ENCODE assay signal across 22 cellular contexts in the genomic region with DNA sequence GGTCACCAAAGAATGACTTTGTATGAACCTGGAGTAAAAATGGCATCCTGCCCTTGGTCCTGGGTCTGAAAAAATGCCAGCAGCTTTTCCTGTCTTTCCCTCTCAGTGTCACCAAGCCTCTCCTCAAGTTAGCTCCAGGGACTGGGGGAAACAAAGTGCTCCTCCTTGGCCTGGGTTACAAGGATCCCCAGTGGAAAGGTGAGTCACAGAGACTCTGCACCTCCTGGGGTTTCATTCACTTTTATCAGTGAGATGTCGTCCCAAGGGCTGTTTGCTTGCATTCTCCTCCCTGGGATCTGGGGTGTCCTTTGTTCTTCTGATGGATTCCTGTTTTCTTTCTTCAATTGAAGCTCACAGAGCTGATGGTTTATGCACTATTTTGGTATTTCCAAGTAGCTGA.
A peak's percentile ranks its signal among the peaks of the same experiment; 100 is the strongest.
DNase-seq lines count a peak whose midpoint lies in the region; ATAC-seq and TF ChIP-seq lines count a peak whose summit lies in the region.
"Had no signal": no experiment of that assay in that cellular context is flagged by ENCODE, and none has a peak within 500 bp of the region (broad histone marks: within the 10 kb centered on the region; RNA-seq: fewer than 3 reads in every experiment).

No MANE protein-coding gene starts in this region.

- DNase-seq in SK-N-SH (no peak), NT2/D1 (ENCODE audit: low read depth, low spot score) (peak; percentile 49), iPS DF 4.7 (ENCODE audit: extremely low read depth, low spot score) (peak; percentile 51), osteoblast (ENCODE audit: insufficient read length, low spot score, missing footprints) (no peak), SHP77 treated with DMSO at 0.1 percent for 48 hours (lab: John Stamatoyannopoulos, UW) (no peak), Right ventricle myocardium superior (no peak), GM10248 (ENCODE audit: extremely low spot score) (no peak)
- DNase-seq: 8988T; CD8-positive, alpha-beta T cell; DMS79 treated with DMSO at 0.1 percent for 48 hours; HCEC 1CT; Karpas-422; NCI-H1105; NCI-H1694; NCI-H345; NCI-H526 treated with DMSO at 0.1 percent for 48 hours; NK-92 treated with Interleukin-12 subunit alpha and Interleukin-12 subunit beta, amount 100 ng/mL, for 24 hours; RPMI8226; SJCRH30; SW 1271 had no signal

- H3K4me1 ChIP-seq in SK-N-SH (ENCODE audit: control insufficient read depth in 1 of 2, insufficient read depth in 2 of 2, low read depth in 1 of 2, low read length in 1 of 2): peaks cover 0 to 12% of the 10 kb centered on the region in 2 experiments; a peak in 1 of 4 replicates
- H3K4me1 ChIP-seq in NT2/D1 (ENCODE audit: insufficient read depth, insufficient read length): peaks cover 6% of the 10 kb centered on the region
- H3K4me1 ChIP-seq in osteoblast (ENCODE audit: insufficient read depth, low read length): peaks cover 33% of the 10 kb centered on the region
- H3K4me1 ChIP-seq: BLaER1, SJCRH30 had no signal

- no peak for ATAC-seq in SK-N-SH treated with all-trans-retinoic acid at 6 μM for 48 hours
- ATAC-seq in Right ventricle myocardium superior (ENCODE audit: poor library complexity): no peak
- ATAC-seq: CD8-positive, alpha-beta T cell had no signal

- 17% methylated on average over 1 of the region's 1 CpG for WGBS in SK-N-SH (ENCODE audit: low lambda C conversion rate)

- 0 out of 2 replicates have a peak, but pooled peaks cover 4% of the 10 kb centered on the region for H3K9me3 ChIP-seq in SK-N-SH
- no peaks in the 10 kb centered on the region; the same call in 1 of the 2 replicates for H3K9me3 ChIP-seq in NT2/D1 (ENCODE audit: insufficient read depth, low read length)
- no peaks in the 10 kb centered on the region for H3K9me3 ChIP-seq in osteoblast (ENCODE audit: low read depth, low read length)
- H3K9me3 ChIP-seq: BLaER1, SJCRH30 had no signal

- H4K20me1 ChIP-seq in SK-N-SH (ENCODE audit: insufficient read depth) (no peaks in the 10 kb centered on the region), osteoblast (ENCODE audit: insufficient read depth, low read length) (no peaks in the 10 kb centered on the region)
- H4K20me1 ChIP-seq: BLaER1 had no signal

- no peak overlapping the region for H3K4me3 ChIP-seq in SK-N-SH (ENCODE audit: low read depth in 2 of 2, low read length in 1 of 2)
- H3K4me3 ChIP-seq in NT2/D1 (ENCODE audit: insufficient read length, low read depth): no peak overlapping the region
- H3K4me3 ChIP-seq in osteoblast (ENCODE audit: insufficient read depth, low read length): no peak overlapping the region
- H3K4me3 ChIP-seq: BLaER1, SJCRH30 had no signal

- H3K9ac ChIP-seq in SK-N-SH (no peak overlapping the region), NT2/D1 (ENCODE audit: insufficient read length, low read depth) (peak overlapping the region; percentile 29)
- H3K9ac ChIP-seq: BLaER1 had no signal

- no peaks in the 10 kb centered on the region for H3K79me2 ChIP-seq in SK-N-SH (ENCODE audit: insufficient read depth)
- H3K79me2 ChIP-seq in osteoblast (ENCODE audit: insufficient read depth, low read length): no peaks in the 10 kb centered on the region

- H3K36me3 ChIP-seq in SK-N-SH (replicated peaks in 1 of 2; ENCODE audit: control insufficient read depth in 1 of 2, insufficient read depth in 2 of 2, low read length in 1 of 2): no peaks in the 10 kb centered on the region
- no peaks in the 10 kb centered on the region for H3K36me3 ChIP-seq in NT2/D1 (ENCODE audit: insufficient read depth, insufficient read length, low read length)
- H3K36me3 ChIP-seq in osteoblast (ENCODE audit: insufficient read depth, low read length): no peaks in the 10 kb centered on the region
- H3K36me3 ChIP-seq: BLaER1, SJCRH30 had no signal

- no peak for TF ChIP-seq EP300 in SK-N-SH (IDR thresholded peaks at IDR 0.05; ENCODE audit: borderline replicate concordance in 1 of 2, low read depth in 1 of 2, low read length in 1 of 2)

- H2AFZ ChIP-seq in SK-N-SH (ENCODE audit: low read depth) (peak overlapping the region; percentile 50; the same call in 1 of the 2 replicates), osteoblast (ENCODE audit: low read length) (peak overlapping the region; percentile 72)

- H3K27ac ChIP-seq in SK-N-SH (ENCODE audit: low read depth in 2 of 2, low read length in 1 of 2) (no peak overlapping the region), osteoblast (ENCODE audit: low read depth, low read length) (peak overlapping the region; percentile 61)
- H3K27ac ChIP-seq: BLaER1, SJCRH30 had no signal

- no peak for TF ChIP-seq RAD21 in SK-N-SH (IDR thresholded peaks at IDR 0.05; ENCODE audit: low read length)

- TF ChIP-seq CTCF in SK-N-SH (IDR thresholded peaks at IDR 0.05) (no peak), osteoblast (IDR thresholded peaks at IDR 0.05; ENCODE audit: extremely low read depth, low read depth, low read length) (no peak), GM10248 (IDR thresholded peaks at IDR 0.05; ENCODE audit: control extremely low read depth, extremely low read depth, low read depth, missing control alignments) (no peak)

- CTCF ChIA-PET in SK-N-SH (lab: Yijun Ruan, JAX) (no interaction called here), GM10248 (lab: Yijun Ruan, JAX) (no interaction called here)

- intact Hi-C loops in Right ventricle myocardium superior (cut with DNase I): no loop called here

- no peaks in the 10 kb centered on the region for H3K9me2 ChIP-seq in SK-N-SH

- no peak overlapping the region for H3K4me2 ChIP-seq in SK-N-SH
- no peak overlapping the region for H3K4me2 ChIP-seq in osteoblast (ENCODE audit: insufficient read depth, low read length)
- H3K4me2 ChIP-seq: BLaER1 had no signal

- no peaks in the 10 kb centered on the region for H3K27me3 ChIP-seq in SK-N-SH (ENCODE audit: insufficient read depth)
- no peaks in the 10 kb centered on the region for H3K27me3 ChIP-seq in NT2/D1 (ENCODE audit: insufficient read depth, insufficient read length)
- H3K27me3 ChIP-seq in osteoblast (ENCODE audit: insufficient read depth, low read length): no peaks in the 10 kb centered on the region
- H3K27me3 ChIP-seq: BLaER1, SJCRH30 had no signal

- POLR2A ChIA-PET in SK-N-SH (lab: Yijun Ruan, JAX) (no interaction called here), GM10248 (lab: Yijun Ruan, JAX) (no interaction called here)

- peaks cover 13% of the 10 kb centered on the region for H3F3A ChIP-seq in SK-N-SH (replicated peaks; ENCODE audit: insufficient read depth)

TF ChIP-seq in SK-N-SH, 30 proteins besides CTCF, POLR2A, EP300 and RAD21:
- no peak for TF ChIP-seq YY1 (IDR thresholded peaks at IDR 0.05; ENCODE audit: low read depth)
- TF ChIP-seq, protein P1, sequence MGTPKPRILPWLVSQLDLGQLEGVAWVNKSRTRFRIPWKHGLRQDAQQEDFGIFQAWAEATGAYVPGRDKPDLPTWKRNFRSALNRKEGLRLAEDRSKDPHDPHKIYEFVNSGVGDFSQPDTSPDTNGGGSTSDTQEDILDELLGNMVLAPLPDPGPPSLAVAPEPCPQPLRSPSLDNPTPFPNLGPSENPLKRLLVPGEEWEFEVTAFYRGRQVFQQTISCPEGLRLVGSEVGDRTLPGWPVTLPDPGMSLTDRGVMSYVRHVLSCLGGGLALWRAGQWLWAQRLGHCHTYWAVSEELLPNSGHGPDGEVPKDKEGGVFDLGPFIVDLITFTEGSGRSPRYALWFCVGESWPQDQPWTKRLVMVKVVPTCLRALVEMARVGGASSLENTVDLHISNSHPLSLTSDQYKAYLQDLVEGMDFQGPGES (IDR thresholded peaks at IDR 0.05; ENCODE audit: low read depth, low read length): no peak
- TF ChIP-seq TCF12 (IDR thresholded peaks at IDR 0.05): no peak

TF ChIP-seq in SK-N-SH treated with all-trans-retinoic acid at 6 μM for 48 hours, 23 proteins besides CTCF, POLR2A, EP300 and RAD21:
- no peak for TF ChIP-seq ZNF70 (CRISPR knock-in tag; IDR thresholded peaks at IDR 0.05)
TF ChIP-seq in SK-N-SH treated with all-trans-retinoic acid at 6 μM for 48 hours: peak in this region for 0.

Comparison
In these comparisons a context has a peak if more than half of its experiments do, and no peak if none do; other contexts are left out.
1. DNase-seq: peak in NT2/D1 (single experiment) and iPS DF 4.7 (single experiment); none in SK-N-SH (single experiment), osteoblast (single experiment), SHP77 treated with DMSO at 0.1 percent for 48 hours (single experiment), Right ventricle myocardium superior (single experiment) and GM10248 (single experiment).